In genomic region chr1:161749509-161750407, GRCh38 we compare ENCODE assay signal across 1 cellular context.
TF ChIP-seq lines count a peak whose summit lies in the region.

A gene with protein sequence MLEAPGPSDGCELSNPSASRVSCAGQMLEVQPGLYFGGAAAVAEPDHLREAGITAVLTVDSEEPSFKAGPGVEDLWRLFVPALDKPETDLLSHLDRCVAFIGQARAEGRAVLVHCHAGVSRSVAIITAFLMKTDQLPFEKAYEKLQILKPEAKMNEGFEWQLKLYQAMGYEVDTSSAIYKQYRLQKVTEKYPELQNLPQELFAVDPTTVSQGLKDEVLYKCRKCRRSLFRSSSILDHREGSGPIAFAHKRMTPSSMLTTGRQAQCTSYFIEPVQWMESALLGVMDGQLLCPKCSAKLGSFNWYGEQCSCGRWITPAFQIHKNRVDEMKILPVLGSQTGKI (plus strand): TSS chr1:161749786. CDS start chr1:161749802, 16 bp downstream.

TF ChIP-seq in HEK293, 187 proteins besides CTCF, POLR2A, EP300 and RAD21 (continued from another document):
- TF ChIP-seq ZNF530 (tag by site-specific recombination; IDR thresholded peaks at IDR 0.05; ENCODE audit: low read depth) (no peak), HOXC10 (CRISPR knock-in tag; IDR thresholded peaks at IDR 0.05) (no peak)
